ENCODE assay signal across 1 cellular context in genomic region chr17:8153550-8153956, GRCh38.
A peak's percentile ranks its signal among the peaks of the same experiment; 100 is the strongest.
TF ChIP-seq lines count a peak whose summit lies in the region.

No MANE protein-coding gene starts in this region.

TF ChIP-seq in HEK293, 187 proteins besides CTCF, POLR2A, EP300 and RAD21 (continued from another document):
- TF ChIP-seq, protein P1, sequence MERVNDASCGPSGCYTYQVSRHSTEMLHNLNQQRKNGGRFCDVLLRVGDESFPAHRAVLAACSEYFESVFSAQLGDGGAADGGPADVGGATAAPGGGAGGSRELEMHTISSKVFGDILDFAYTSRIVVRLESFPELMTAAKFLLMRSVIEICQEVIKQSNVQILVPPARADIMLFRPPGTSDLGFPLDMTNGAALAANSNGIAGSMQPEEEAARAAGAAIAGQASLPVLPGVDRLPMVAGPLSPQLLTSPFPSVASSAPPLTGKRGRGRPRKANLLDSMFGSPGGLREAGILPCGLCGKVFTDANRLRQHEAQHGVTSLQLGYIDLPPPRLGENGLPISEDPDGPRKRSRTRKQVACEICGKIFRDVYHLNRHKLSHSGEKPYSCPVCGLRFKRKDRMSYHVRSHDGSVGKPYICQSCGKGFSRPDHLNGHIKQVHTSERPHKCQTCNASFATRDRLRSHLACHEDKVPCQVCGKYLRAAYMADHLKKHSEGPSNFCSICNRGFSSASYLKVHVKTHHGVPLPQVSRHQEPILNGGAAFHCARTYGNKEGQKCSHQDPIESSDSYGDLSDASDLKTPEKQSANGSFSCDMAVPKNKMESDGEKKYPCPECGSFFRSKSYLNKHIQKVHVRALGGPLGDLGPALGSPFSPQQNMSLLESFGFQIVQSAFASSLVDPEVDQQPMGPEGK (tag by site-specific recombination; IDR thresholded peaks at IDR 0.05): peak; percentile 89
- TF ChIP-seq ZNF596 (tag by site-specific recombination; IDR thresholded peaks at IDR 0.05) (no peak), YY1 (tag by site-specific recombination; IDR thresholded peaks at IDR 0.05) (no peak), ZNF747 (tag by site-specific recombination; IDR thresholded peaks at IDR 0.05) (no peak), ZNF155 (tag by site-specific recombination; IDR thresholded peaks at IDR 0.05) (no peak), PRDM10 (tag by site-specific recombination; IDR thresholded peaks at IDR 0.05) (peak; percentile 66; the same call in 1 of the 2 replicates), KLF10 (tag by site-specific recombination; IDR thresholded peaks at IDR 0.05) (peak; percentile 88), ZNF768 (tag by site-specific recombination; IDR thresholded peaks at IDR 0.05) (no peak), BCL11B (tag by site-specific recombination; IDR thresholded peaks at IDR 0.05; ENCODE audit: low read depth) (no peak), ZNF211 (tag by site-specific recombination; IDR thresholded peaks at IDR 0.05; ENCODE audit: low read depth) (no peak), ZNF560 (tag by site-specific recombination; IDR thresholded peaks at IDR 0.05; ENCODE audit: borderline replicate concordance) (no peak), ZNF660 (tag by site-specific recombination; IDR thresholded peaks at IDR 0.05) (peak; percentile 58; the same call in 1 of the 2 replicates), HOXC10 (CRISPR knock-in tag; IDR thresholded peaks at IDR 0.05) (no peak), ZNF514 (tag by site-specific recombination; IDR thresholded peaks at IDR 0.05) (no peak), GLI2 (tag by site-specific recombination; IDR thresholded peaks at IDR 0.05; ENCODE audit: borderline replicate concordance, low read depth) (no peak), ZFP37 (tag by site-specific recombination; IDR thresholded peaks at IDR 0.05) (no peak), ZNF600 (tag by site-specific recombination; IDR thresholded peaks at IDR 0.05) (0 out of 2 replicates have a peak, but pooled peaks have one; percentile 6), ZNF221 (tag by site-specific recombination; IDR thresholded peaks at IDR 0.05; ENCODE audit: borderline replicate concordance) (no peak), ZNF26 (tag by site-specific recombination; IDR thresholded peaks at IDR 0.05) (no peak), ZIC2 (tag by site-specific recombination; IDR thresholded peaks at IDR 0.05) (no peak), ZNF558 (tag by site-specific recombination; IDR thresholded peaks at IDR 0.05) (0 out of 2 replicates have a peak, but pooled peaks have one; percentile 29), ZFP41 (tag by site-specific recombination; IDR thresholded peaks at IDR 0.05; ENCODE audit: borderline replicate concordance) (no peak), ZNF549 (tag by site-specific recombination; IDR thresholded peaks at IDR 0.05) (no peak)
- TF ChIP-seq, protein P2, sequence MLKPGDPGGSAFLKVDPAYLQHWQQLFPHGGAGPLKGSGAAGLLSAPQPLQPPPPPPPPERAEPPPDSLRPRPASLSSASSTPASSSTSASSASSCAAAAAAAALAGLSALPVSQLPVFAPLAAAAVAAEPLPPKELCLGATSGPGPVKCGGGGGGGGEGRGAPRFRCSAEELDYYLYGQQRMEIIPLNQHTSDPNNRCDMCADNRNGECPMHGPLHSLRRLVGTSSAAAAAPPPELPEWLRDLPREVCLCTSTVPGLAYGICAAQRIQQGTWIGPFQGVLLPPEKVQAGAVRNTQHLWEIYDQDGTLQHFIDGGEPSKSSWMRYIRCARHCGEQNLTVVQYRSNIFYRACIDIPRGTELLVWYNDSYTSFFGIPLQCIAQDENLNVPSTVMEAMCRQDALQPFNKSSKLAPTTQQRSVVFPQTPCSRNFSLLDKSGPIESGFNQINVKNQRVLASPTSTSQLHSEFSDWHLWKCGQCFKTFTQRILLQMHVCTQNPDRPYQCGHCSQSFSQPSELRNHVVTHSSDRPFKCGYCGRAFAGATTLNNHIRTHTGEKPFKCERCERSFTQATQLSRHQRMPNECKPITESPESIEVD (tag by site-specific recombination; IDR thresholded peaks at IDR 0.05): no peak
TF ChIP-seq in HEK293: peak in this region for 24.
